ENCODE assay signal across 11 cellular contexts in genomic region chr1:25874209-25874608, GRCh38. TPM values are rescaled to one million over a fixed set of nuclear protein-coding genes. Genes with fewer than 3 reads are reported as not detected.
DNase-seq lines count a peak whose midpoint lies in the region; ATAC-seq and TF ChIP-seq lines count a peak whose summit lies in the region.
"Had no signal": no experiment of that assay in that cellular context is flagged by ENCODE, and none has a peak within 500 bp of the region (broad histone marks: within the 10 kb centered on the region; RNA-seq: fewer than 3 reads in every experiment).

No MANE protein-coding gene starts in this region.

- H3K27ac Mint-ChIP-seq in HFFc6 (no peak overlapping the region), endothelial cell (ENCODE audit: unreplicated experiment) (no peak overlapping the region)
- no peak overlapping the region for H3K27ac Mint-ChIP-seq in stimulated activated naive CD8-positive, alpha-beta T cell treated with anti-CD3 and anti-CD28 coated beads, Interleukin-15, amount 100 ng/mL, for 72 hours

- H3K4me3 ChIP-seq in ascending aorta (peak overlapping the region; percentile 72 to 80), iPS-18a (ENCODE audit: low read length) (peak overlapping the region; percentile 50)

- H3K27me3 ChIP-seq in ascending aorta (no peaks in the 10 kb centered on the region), iPS-18a (ENCODE audit: control insufficient read depth, insufficient read depth, low read length) (peaks cover 26% of the 10 kb centered on the region)

- intact Hi-C loops in ascending aorta (cut with DNase I): no loop called here

- H3K4me1 Mint-ChIP-seq in HFFc6 (ENCODE audit: low read depth) (peaks cover 20% of the 10 kb centered on the region), endothelial cell (ENCODE audit: unreplicated experiment) (peaks cover 17% of the 10 kb centered on the region)
- peaks cover 29% of the 10 kb centered on the region for H3K4me1 Mint-ChIP-seq in stimulated activated naive CD8-positive, alpha-beta T cell treated with anti-CD3 and anti-CD28 coated beads, Interleukin-15, amount 100 ng/mL, for 72 hours

- H3K9me3 ChIP-seq in ascending aorta: no peaks in the 10 kb centered on the region
- no peaks in the 10 kb centered on the region for H3K9me3 ChIP-seq in iPS-18a (ENCODE audit: control insufficient read depth, low read depth, low read length)

- peak overlapping the region; percentile 91 for H3K4me3 Mint-ChIP-seq in HFFc6
- H3K4me3 Mint-ChIP-seq in stimulated activated naive CD8-positive, alpha-beta T cell treated with anti-CD3 and anti-CD28 coated beads, Interleukin-15, amount 100 ng/mL, for 72 hours: peak overlapping the region; percentile 92
- H3K4me3 Mint-ChIP-seq in endothelial cell (ENCODE audit: unreplicated experiment): no peak overlapping the region

- no peaks in the 10 kb centered on the region for H3K9me3 Mint-ChIP-seq in HFFc6
- no peaks in the 10 kb centered on the region for H3K9me3 Mint-ChIP-seq in stimulated activated naive CD8-positive, alpha-beta T cell treated with anti-CD3 and anti-CD28 coated beads, Interleukin-15, amount 100 ng/mL, for 72 hours
- no peaks in the 10 kb centered on the region for H3K9me3 Mint-ChIP-seq in endothelial cell (ENCODE audit: unreplicated experiment)

- H3K9ac ChIP-seq in iPS-18a (ENCODE audit: low read length): no peak overlapping the region

- TF ChIP-seq CTCF in HFFc6 (IDR thresholded peaks at IDR 0.05) (no peak), ascending aorta (IDR thresholded peaks at IDR 0.05) (no peak), endothelial cell (IDR thresholded peaks at IDR 0.05; ENCODE audit: unreplicated experiment) (no peak)

- DNase-seq in HFFc6: no peak
- no peak for DNase-seq in ascending aorta (ENCODE audit: low spot score in 2 of 2)
- DNase-seq in stimulated activated naive CD8-positive, alpha-beta T cell treated with anti-CD3 and anti-CD28 coated beads, Interleukin-15, amount 100 ng/mL, for 72 hours: no peak
- DNase-seq in ecto neural progenitor cell (ENCODE audit: low spot score): no peak
- DNase-seq in effector CD4-positive, alpha-beta T cell: no peak
- DNase-seq in endothelial cell (ENCODE audit: low spot score): no peak
- DNase-seq in NCI-H1048 (lab: John Stamatoyannopoulos, UW): no peak
- DNase-seq: activated CD8-positive, alpha-beta memory T cell treated with anti-CD3 and anti-CD28 coated beads, Interleukin-2, amount 10 ng/mL, durations not matched to agents 7 days and 5 days; NCI-H187 treated with DMSO at 0.1 percent for 48 hours; SHP77 treated with DMSO at 0.1 percent for 48 hours had no signal

- H3K4me1 ChIP-seq in ascending aorta: peaks cover 7 to 16% of the 10 kb centered on the region in 2 donors
- peaks cover 16% of the 10 kb centered on the region for H3K4me1 ChIP-seq in iPS-18a (ENCODE audit: control insufficient read depth, low read depth, low read length)

- H3K36me3 ChIP-seq in ascending aorta: no peaks in the 10 kb centered on the region
- no peaks in the 10 kb centered on the region for H3K36me3 ChIP-seq in iPS-18a (ENCODE audit: control insufficient read depth, low read depth, low read length)

- no peaks in the 10 kb centered on the region for H3K36me3 Mint-ChIP-seq in HFFc6 (ENCODE audit: low read depth)
- H3K36me3 Mint-ChIP-seq in endothelial cell (ENCODE audit: low read depth, unreplicated experiment): peaks cover 3% of the 10 kb centered on the region
- H3K36me3 Mint-ChIP-seq: activated CD8-positive, alpha-beta memory T cell treated with anti-CD3 and anti-CD28 coated beads, Interleukin-2, amount 10 ng/mL, durations not matched to agents 7 days and 5 days had no signal

- peak overlapping the region; percentile 71 to 79 for H3K27ac ChIP-seq in ascending aorta
- no peak overlapping the region for H3K27ac ChIP-seq in iPS-18a (ENCODE audit: low read length)

- no peak for ATAC-seq in stimulated activated naive CD8-positive, alpha-beta T cell treated with anti-CD3 and anti-CD28 coated beads, Interleukin-15, amount 100 ng/mL, for 72 hours
- ATAC-seq: activated CD8-positive, alpha-beta memory T cell treated with anti-CD3 and anti-CD28 coated beads, Interleukin-2, amount 10 ng/mL, durations not matched to agents 7 days and 5 days had no signal

- no peaks in the 10 kb centered on the region; the same call in 1 of the 2 replicates for H3K27me3 Mint-ChIP-seq in HFFc6 (ENCODE audit: insufficient read depth)
- peaks cover 9% of the 10 kb centered on the region for H3K27me3 Mint-ChIP-seq in stimulated activated naive CD8-positive, alpha-beta T cell treated with anti-CD3 and anti-CD28 coated beads, Interleukin-15, amount 100 ng/mL, for 72 hours
- peaks cover 8% of the 10 kb centered on the region for H3K27me3 Mint-ChIP-seq in endothelial cell (ENCODE audit: unreplicated experiment)

RNA-seq across cellular contexts. Expression of gene PAQR7, which starts 1.3 kb away (rescaled TPM):
- 10 to 100 TPM; 16.0 to 19.5 (median 17.9) TPM for total RNA-seq in HFFc6 (2021; fragmentation: NEBNext Ultra II Directional; extraction: Animal tissue kit (Norgen Biotek cat#: 25700))
- total RNA-seq in ascending aorta: 6.9 TPM
- total RNA-seq in endothelial cell (ENCODE audit: unreplicated experiment): 18.7 TPM

RNA-seq across cellular contexts. Expression of gene AUNIP, which starts 15.0 kb away (rescaled TPM):
- 1 to 10 TPM; 2.4 to 3.6 (median 3.2) TPM for total RNA-seq in HFFc6 (2021; fragmentation: NEBNext Ultra II Directional; extraction: Animal tissue kit (Norgen Biotek cat#: 25700))
- total RNA-seq in ascending aorta: not detected
- total RNA-seq in endothelial cell (ENCODE audit: unreplicated experiment): 3.3 TPM

RNA-seq across cellular contexts. Expression of gene STMN1, which starts 32.0 kb away (rescaled TPM):
- total RNA-seq in HFFc6 (2021; fragmentation: NEBNext Ultra II Directional; extraction: Animal tissue kit (Norgen Biotek cat#: 25700)): 100 to 1,000 TPM; 201 to 370 (median 342) TPM
- total RNA-seq in ascending aorta (16.8 TPM), endothelial cell (ENCODE audit: unreplicated experiment) (972 TPM)

RNA-seq across cellular contexts. Expression of gene MTFR1L, which starts 54.5 kb away (rescaled TPM):
- total RNA-seq in HFFc6 (2021; fragmentation: NEBNext Ultra II Directional; extraction: Animal tissue kit (Norgen Biotek cat#: 25700)): 10 to 100 TPM; 52.4 to 69.1 (median 59.1) TPM
- total RNA-seq in ascending aorta (20.9 TPM), endothelial cell (ENCODE audit: unreplicated experiment) (48.1 TPM)

Comparison
In these comparisons a context has a peak if more than half of its experiments do, and no peak if none do; other contexts are left out.
1. RNA of gene STMN1, which starts 32.0 kb away (total RNA-seq): 972 TPM in endothelial cell (single experiment) and 201 to 370 TPM in HFFc6; 16.8 TPM in ascending aorta (single experiment); every median in the first group is over 10 times any median in the second.